Comparison of ENCODE assay signal across 2 cellular contexts in genomic region chr17:699350-699749, GRCh38.
TF ChIP-seq lines count a peak whose summit lies in the region.

No MANE protein-coding gene starts in this region.

TF ChIP-seq in liver, 16 proteins besides CTCF, POLR2A, EP300 and RAD21:
- TF ChIP-seq YY1 (IDR thresholded peaks at IDR 0.05), result peak; percentile 59
- peak in 1 of 2 donors; percentile 24 for TF ChIP-seq RXRA (IDR thresholded peaks at IDR 0.05)
- no peak for TF ChIP-seq EGR1 (IDR thresholded peaks at IDR 0.05; ENCODE audit: low read depth in 2 of 2)

TF ChIP-seq in HepG2, 621 proteins besides CTCF, POLR2A, EP300 and RAD21:
- TF ChIP-seq ZNF792 (CRISPR knock-in tag; IDR thresholded peaks at IDR 0.05) (no peak), ZBTB20 (CRISPR knock-in tag; IDR thresholded peaks at IDR 0.05; ENCODE audit: borderline replicate concordance, low read depth) (no peak), MXD3 (CRISPR knock-in tag; IDR thresholded peaks at IDR 0.05) (no peak), NCOR1 (IDR thresholded peaks at IDR 0.05; ENCODE audit: borderline replicate concordance, low read length) (no peak), NFYC (CRISPR knock-in tag; IDR thresholded peaks at IDR 0.05) (no peak), AGO1 (IDR thresholded peaks at IDR 0.05; ENCODE audit: low read depth, low read length, poor library complexity, severe bottlenecking) (no peak)
